Comparison of ENCODE assay signal across 27 cellular contexts in genomic region chr9:121292051-121292450, GRCh38. TPM values are rescaled to one million over a fixed set of nuclear protein-coding genes. Genes with fewer than 3 reads are reported as not detected.
DNase-seq lines count a peak whose midpoint lies in the region; ATAC-seq and TF ChIP-seq lines count a peak whose summit lies in the region.
"Had no signal": no experiment of that assay in that cellular context is flagged by ENCODE, and none has a peak within 500 bp of the region (broad histone marks: within the 10 kb centered on the region; RNA-seq: fewer than 3 reads in every experiment).

No MANE protein-coding gene starts in this region.

- BruUV-seq in Panc1 (replicated peaks; lab: Mats Ljungman, UMichigan) = no TSS peak

- in situ Hi-C loops in Panc1 (cut with HindIII; ENCODE audit: low pct_unique_long_range_greater_than_20kb, low sequenced_read_pairs) = no loop called here

- H2BK12ac ChIP-seq in neuronal stem cell (ENCODE audit: low read length) = no peak overlapping the region

- DNase-seq in Panc1 (ENCODE audit: low read depth, low spot score) (no peak), neuronal stem cell (ENCODE audit: low spot score) (no peak), suprapubic skin (ENCODE audit: low spot score in 2 of 2) (peak; percentile 32 to 43), occipital lobe (lab: John Stamatoyannopoulos, UW) (no peak), GM03348 (ENCODE audit: low spot score) (no peak)
- no peak for DNase-seq in CD4-positive, alpha-beta memory T cell
- DNase-seq: activated CD4-positive, alpha-beta T cell treated with anti-CD3 and anti-CD28 coated beads, Interleukin-2, amount 50 U/mL, for 1 hour; activated CD4-positive, CD25-positive, alpha-beta regulatory T cell; activated effector memory CD4-positive, alpha-beta T cell treated with Interleukin-2 at 50 U/mL for 16 hours; activated naive CD8-positive, alpha-beta T cell treated with anti-CD3 and anti-CD28 coated beads for 36 hours; activated T-cell treated with anti-CD3 and anti-CD28 coated beads, Interleukin-2, amount 50 U/mL, for 1 hour; BE2C; HCEC 1CT; mesendoderm; NCI-H2029; NCI-H526; PC-3; SHP77; stimulated activated CD4-positive, alpha-beta T cell treated with anti-CD3 and anti-CD28 coated beads, Interleukin-15, amount 100 ng/mL, for 24 hours; stimulated activated naive B cell treated with anti-CD40 and anti-IgM and Interleukin-4, amounts not matched to agents 10 μg/mL and 1 μg/mL and 100 μg/mL, for 72 hours; T-helper 17 cell; trophoblast cell had no signal

- intact Hi-C loops in Panc1 (cut with micrococcal nuclease; ENCODE audit: unreplicated experiment) = no loop called here
- intact Hi-C loops in CD4-positive, alpha-beta memory T cell (cut with micrococcal nuclease) = no loop called here

- H2AK5ac ChIP-seq in neuronal stem cell (ENCODE audit: low read depth, low read length) = no peak overlapping the region

- peak overlapping the region; percentile 46 for H2BK5ac ChIP-seq in neuronal stem cell (ENCODE audit: low read length)

- H3K36me3 Mint-ChIP-seq in CD4-positive, alpha-beta memory T cell = peaks cover 0 to 8% of the 10 kb centered on the region in 2 donors
- H3K36me3 Mint-ChIP-seq: activated naive CD8-positive, alpha-beta T cell treated with anti-CD3 and anti-CD28 coated beads for 36 hours had no signal

- H3K4me3 Mint-ChIP-seq in CD4-positive, alpha-beta memory T cell = no peak overlapping the region
- H3K4me3 Mint-ChIP-seq: activated naive CD8-positive, alpha-beta T cell treated with anti-CD3 and anti-CD28 coated beads for 36 hours; central memory CD8-positive, alpha-beta T cell; stimulated activated naive B cell treated with anti-CD40 and anti-IgM and Interleukin-4, amounts not matched to agents 10 μg/mL and 1 μg/mL and 100 μg/mL, for 72 hours; T-helper 17 cell had no signal

- TF ChIP-seq EP300 in suprapubic skin (IDR thresholded peaks at IDR 0.05) = no peak

- no peaks in the 10 kb centered on the region for H3K36me3 ChIP-seq in Panc1 (ENCODE audit: control insufficient read depth, insufficient read depth, low read length)
- H3K36me3 ChIP-seq in neuronal stem cell (replicated peaks in 1 of 2; ENCODE audit: control insufficient read depth in 2 of 2, insufficient read depth in 2 of 2, low read length in 2 of 2) = no peaks in the 10 kb centered on the region
- no peaks in the 10 kb centered on the region for H3K36me3 ChIP-seq in suprapubic skin
- H3K36me3 ChIP-seq in CD4-positive, alpha-beta memory T cell (ENCODE audit: insufficient read depth, low read length) = no peaks in the 10 kb centered on the region
- H3K36me3 ChIP-seq: BE2C had no signal

- WGBS in neuronal stem cell (ENCODE audit: extremely low coverage in 2 of 2, insufficient read length in 2 of 2, insufficient replicate concordance in 1 of 2), 2 donors = no CpG with 5 or more reads among the region's 1 CpG
- WGBS in suprapubic skin = 89% methylated on average over 1 of the region's 1 CpG

- TF ChIP-seq CTCF in Panc1 (IDR thresholded peaks at IDR 0.05) (no peak), suprapubic skin (IDR thresholded peaks at IDR 0.05) (no peak)

- H3K14ac ChIP-seq in neuronal stem cell (ENCODE audit: low read length) = no peak overlapping the region

- POLR2A ChIA-PET in Panc1 (lab: Charles Lee) = no interaction called here
- POLR2A ChIA-PET in CD4-positive, alpha-beta memory T cell (lab: Charles Lee; ENCODE audit: partially characterized antibody) = no interaction called here

- H3K27me3 Mint-ChIP-seq in CD4-positive, alpha-beta memory T cell = no peaks in the 10 kb centered on the region
- H3K27me3 Mint-ChIP-seq: activated naive CD8-positive, alpha-beta T cell treated with anti-CD3 and anti-CD28 coated beads for 36 hours; central memory CD8-positive, alpha-beta T cell; stimulated activated naive B cell treated with anti-CD40 and anti-IgM and Interleukin-4, amounts not matched to agents 10 μg/mL and 1 μg/mL and 100 μg/mL, for 72 hours had no signal

- H3K4me2 ChIP-seq in neuronal stem cell (ENCODE audit: insufficient read depth, low read length, poor library complexity, severe bottlenecking) = no peak overlapping the region

- no peak overlapping the region for H2BK120ac ChIP-seq in neuronal stem cell (ENCODE audit: low read depth, low read length)

- H3K4me3 ChIP-seq in Panc1 (ENCODE audit: low read depth in 2 of 2, low read length in 2 of 2) = no peak overlapping the region
- H3K4me3 ChIP-seq in neuronal stem cell (ENCODE audit: low read length in 2 of 2) = no peak overlapping the region
- H3K4me3 ChIP-seq in suprapubic skin = no peak overlapping the region
- H3K4me3 ChIP-seq in CD4-positive, alpha-beta memory T cell (ENCODE audit: low read length in 2 of 2) = no peak overlapping the region
- H3K4me3 ChIP-seq: left lung had no signal

- H3K4ac ChIP-seq in neuronal stem cell (ENCODE audit: low read length) = no peak overlapping the region

- no peak overlapping the region for H3K9ac ChIP-seq in neuronal stem cell (ENCODE audit: low read depth, low read length, poor library complexity)

- H4K91ac ChIP-seq in neuronal stem cell (ENCODE audit: low read depth, low read length, poor library complexity) = no peak overlapping the region

- no peaks in the 10 kb centered on the region for H3K79me1 ChIP-seq in neuronal stem cell (ENCODE audit: low read depth, low read length)

- H3K9me3 Mint-ChIP-seq in CD4-positive, alpha-beta memory T cell = no peaks in the 10 kb centered on the region
- H3K9me3 Mint-ChIP-seq: activated naive CD8-positive, alpha-beta T cell treated with anti-CD3 and anti-CD28 coated beads for 36 hours; central memory CD8-positive, alpha-beta T cell; stimulated activated naive B cell treated with anti-CD40 and anti-IgM and Interleukin-4, amounts not matched to agents 10 μg/mL and 1 μg/mL and 100 μg/mL, for 72 hours had no signal

- ATAC-seq in Panc1 (no peak), HG02840 (IDR thresholded peaks at IDR 0.05; ENCODE audit: low FRiP score, unreplicated experiment) (no peak)
- ATAC-seq: HepG2; left lung; PC-3; stimulated activated naive B cell treated with anti-CD40 and anti-IgM and Interleukin-4, amounts not matched to agents 10 μg/mL and 1 μg/mL and 100 μg/mL, for 72 hours; T-helper 17 cell had no signal

- no peak overlapping the region for H3K18ac ChIP-seq in neuronal stem cell (ENCODE audit: low read length)

- no peaks in the 10 kb centered on the region for H3K27me3 ChIP-seq in Panc1 (ENCODE audit: control insufficient read depth, insufficient read depth, low read length)
- no peaks in the 10 kb centered on the region for H3K27me3 ChIP-seq in neuronal stem cell (ENCODE audit: control insufficient read depth in 3 of 3, insufficient read depth in 3 of 3, low read depth in 1 of 3, low read length in 3 of 3)
- H3K27me3 ChIP-seq in suprapubic skin = no peaks in the 10 kb centered on the region
- no peaks in the 10 kb centered on the region for H3K27me3 ChIP-seq in CD4-positive, alpha-beta memory T cell (ENCODE audit: insufficient read depth, low read length)
- H3K27me3 ChIP-seq: BE2C, left lung had no signal

- CTCF ChIA-PET in Panc1 (lab: Charles Lee) = no interaction called here
- CTCF ChIA-PET in CD4-positive, alpha-beta memory T cell (lab: Charles Lee; ENCODE audit: partially characterized antibody) = no interaction called here

- H2BK15ac ChIP-seq in neuronal stem cell (ENCODE audit: low read length) = peak overlapping the region; percentile 12

- H3K4me1 ChIP-seq in Panc1 (ENCODE audit: control insufficient read depth, insufficient read depth, low read length) (peaks cover 57% of the 10 kb centered on the region), neuronal stem cell (ENCODE audit: control insufficient read depth in 2 of 2, insufficient read depth in 1 of 2, low read depth in 1 of 2, low read length in 2 of 2) (peaks cover 28 to 33% of the 10 kb centered on the region in 2 donors), suprapubic skin (peaks cover 89% of the 10 kb centered on the region)
- H3K4me1 ChIP-seq in CD4-positive, alpha-beta memory T cell (ENCODE audit: insufficient read depth, low read length) = no peaks in the 10 kb centered on the region
- H3K4me1 ChIP-seq: BE2C had no signal

- peak overlapping the region; percentile 29; the same call in 1 of the 2 replicates for H3K27ac ChIP-seq in Panc1 (ENCODE audit: low read length)
- peak overlapping the region; percentile 90 for H3K27ac ChIP-seq in cingulate gyrus (ENCODE audit: low read depth, low read length)
- H3K27ac ChIP-seq in neuronal stem cell (replicated peaks; ENCODE audit: low read length) = no peak overlapping the region
- no peak overlapping the region for H3K27ac ChIP-seq in suprapubic skin
- H3K27ac ChIP-seq in CD4-positive, alpha-beta memory T cell (ENCODE audit: low read depth, low read length) = no peak overlapping the region
- H3K27ac ChIP-seq: left lung had no signal

- no peak overlapping the region for H4K8ac ChIP-seq in neuronal stem cell (ENCODE audit: low read depth, low read length)

- no peak for TF ChIP-seq POLR2A in suprapubic skin (IDR thresholded peaks at IDR 0.05)

- H2AFZ ChIP-seq in neuronal stem cell (ENCODE audit: low read length) = no peak overlapping the region

- H3K4me1 Mint-ChIP-seq in CD4-positive, alpha-beta memory T cell = peaks cover 0 to 3% (median 0%) of the 10 kb centered on the region in 4 donors
- H3K4me1 Mint-ChIP-seq: central memory CD8-positive, alpha-beta T cell; T-helper 17 cell had no signal

- no peak overlapping the region for H3K27ac Mint-ChIP-seq in CD4-positive, alpha-beta memory T cell
- H3K27ac Mint-ChIP-seq: activated naive CD8-positive, alpha-beta T cell treated with anti-CD3 and anti-CD28 coated beads for 36 hours; stimulated activated naive B cell treated with anti-CD40 and anti-IgM and Interleukin-4, amounts not matched to agents 10 μg/mL and 1 μg/mL and 100 μg/mL, for 72 hours; T-helper 17 cell had no signal

- no peaks in the 10 kb centered on the region for H3K9me3 ChIP-seq in Panc1 (ENCODE audit: control insufficient read depth, insufficient read depth, low read depth, low read length)
- H3K9me3 ChIP-seq in neuronal stem cell (replicated peaks in 1 of 2; ENCODE audit: control insufficient read depth in 2 of 2, insufficient read depth in 1 of 2, low read depth in 1 of 2, low read length in 2 of 2) = no peaks in the 10 kb centered on the region
- no peaks in the 10 kb centered on the region for H3K9me3 ChIP-seq in suprapubic skin
- no peaks in the 10 kb centered on the region for H3K9me3 ChIP-seq in CD4-positive, alpha-beta memory T cell (ENCODE audit: control insufficient read depth in 1 of 2, low read length in 2 of 2)
- H3K9me3 ChIP-seq: BE2C, left lung had no signal

- no peak overlapping the region for H3K23ac ChIP-seq in neuronal stem cell (ENCODE audit: low read depth, low read length, poor library complexity)

RNA-seq across cellular contexts. Expression of gene GSN, which starts 24.1 kb away (rescaled TPM):
- total RNA-seq in Panc1 (2021; ENCODE audit: unreplicated experiment) = 278 TPM
- 483 TPM for polyA plus RNA-seq in Panc1 (2012; ENCODE audit: insufficient read length)
- 29.4 TPM for polyA plus RNA-seq in neuronal stem cell (2013, experiment 1 of 2)
- 28.1 TPM for polyA plus RNA-seq in neuronal stem cell (2013, experiment 2 of 2)
- total RNA-seq in suprapubic skin = 100 to 1,000 TPM; 681 to 944 (median 771) TPM
- 1 to 10 TPM; 7.8 to 8.7 TPM for total RNA-seq in CD4-positive, alpha-beta memory T cell
- polyA plus RNA-seq in CD4-positive, alpha-beta memory T cell = 1 to 10 TPM; 1.9 to 4.1 TPM
- total RNA-seq in occipital lobe = 28.5 TPM

Comparison
In these comparisons a context has a peak if more than half of its experiments do, and no peak if none do; other contexts are left out.
1. DNase-seq: peak in suprapubic skin (2 of 2); none in Panc1 (single experiment), neuronal stem cell (single experiment), CD4-positive, alpha-beta memory T cell (0 of 5), occipital lobe (single experiment) and GM03348 (single experiment).
2. H3K27ac ChIP-seq: peak in Panc1 (single experiment) and cingulate gyrus (single experiment); none in neuronal stem cell (single experiment), suprapubic skin (single experiment) and CD4-positive, alpha-beta memory T cell (single experiment).